In genomic region chr13:30622551-30622950, GRCh38 we compare ENCODE assay signal across 23 cellular contexts. TPM values are rescaled to one million over a fixed set of nuclear protein-coding genes. Genes with fewer than 3 reads are reported as not detected.
A peak's percentile ranks its signal among the peaks of the same experiment; 100 is the strongest.
DNase-seq lines count a peak whose midpoint lies in the region; ATAC-seq and TF ChIP-seq lines count a peak whose summit lies in the region.
"Had no signal": no experiment of that assay in that cellular context is flagged by ENCODE, and none has a peak within 500 bp of the region (broad histone marks: within the 10 kb centered on the region; RNA-seq: fewer than 3 reads in every experiment).

No MANE protein-coding gene starts in this region.

- peaks cover 96% of the 10 kb centered on the region for H3K79me2 ChIP-seq in Loucy (ENCODE audit: insufficient read depth, low read length)
- peaks cover 84% of the 10 kb centered on the region for H3K79me2 ChIP-seq in osteoblast (ENCODE audit: insufficient read depth, low read length)

- no peak overlapping the region for H2AFZ ChIP-seq in Loucy (ENCODE audit: low read length)
- no peak overlapping the region for H2AFZ ChIP-seq in osteoblast (ENCODE audit: low read length)

- no peaks in the 10 kb centered on the region for H3K9me3 ChIP-seq in Loucy (ENCODE audit: insufficient read depth, low read depth, low read length)
- H3K9me3 ChIP-seq in osteoblast (ENCODE audit: low read depth, low read length): no peaks in the 10 kb centered on the region
- H3K9me3 ChIP-seq: BE2C had no signal

- no peaks in the 10 kb centered on the region for H3K9me2 ChIP-seq in Loucy (replicated peaks; ENCODE audit: low read depth, low read length)

- H3K27me3 ChIP-seq in Loucy (ENCODE audit: insufficient read depth, low read length, poor library complexity, severe bottlenecking): no peaks in the 10 kb centered on the region
- no peaks in the 10 kb centered on the region for H3K27me3 ChIP-seq in brain microvascular endothelial cell (replicated peaks)
- no peaks in the 10 kb centered on the region for H3K27me3 ChIP-seq in osteoblast (ENCODE audit: insufficient read depth, low read length)
- H3K27me3 ChIP-seq: BE2C had no signal

- TF ChIP-seq CTCF in Loucy (conservative IDR thresholded peaks at IDR 0.05; ENCODE audit: low read length) (no peak), brain microvascular endothelial cell (IDR thresholded peaks at IDR 0.05; ENCODE audit: low read depth, low read length, missing control alignments) (no peak), fibroblast of mammary gland (conservative IDR thresholded peaks at IDR 0.05; ENCODE audit: control insufficient read depth, insufficient read depth, low read depth, low read length) (no peak), osteoblast (IDR thresholded peaks at IDR 0.05; ENCODE audit: extremely low read depth, low read depth, low read length) (no peak)

- H3K36me3 ChIP-seq in Loucy (ENCODE audit: insufficient read depth, low read length): peaks cover 17% of the 10 kb centered on the region
- peaks cover 2% of the 10 kb centered on the region for H3K36me3 ChIP-seq in brain microvascular endothelial cell (replicated peaks)
- peaks cover 28% of the 10 kb centered on the region for H3K36me3 ChIP-seq in osteoblast (ENCODE audit: insufficient read depth, low read length)

- H3K4me3 ChIP-seq in Loucy (ENCODE audit: low read length, poor library complexity, severe bottlenecking): peak overlapping the region; percentile 94
- no peak overlapping the region for H3K4me3 ChIP-seq in brain microvascular endothelial cell (ENCODE audit: low read depth, low read length)
- H3K4me3 ChIP-seq in fibroblast of mammary gland (ENCODE audit: control insufficient read depth, low read depth, low read length): no peak overlapping the region
- no peak overlapping the region for H3K4me3 ChIP-seq in osteoblast (ENCODE audit: insufficient read depth, low read length)
- H3K4me3 ChIP-seq: GM12878 had no signal

- peaks cover 76% of the 10 kb centered on the region for H4K20me1 ChIP-seq in Loucy (ENCODE audit: insufficient read depth, low read length, poor library complexity, severe bottlenecking)
- H4K20me1 ChIP-seq in osteoblast (ENCODE audit: insufficient read depth, low read length): peaks cover 13% of the 10 kb centered on the region

- H3K9ac ChIP-seq in Loucy (ENCODE audit: low read depth, low read length, poor library complexity, severe bottlenecking): peak overlapping the region; percentile 91

- DNase-seq in brain microvascular endothelial cell (no peak), fibroblast of mammary gland (ENCODE audit: low read depth) (peak; percentile 51), osteoblast (ENCODE audit: insufficient read length, low spot score, missing footprints) (no peak), NCI-H345 treated with DMSO at 0.1 percent for 48 hours (lab: John Stamatoyannopoulos, UW; ENCODE audit: unreplicated experiment) (no peak), OCI-M2 (lab: John Stamatoyannopoulos, UW; ENCODE audit: unreplicated experiment) (no peak)
- DNase-seq: ACHN; BE2C; C1 segment of cervical spinal cord; CD4-positive, CD25-positive, alpha-beta regulatory T cell; CD8-positive, alpha-beta memory T cell; COR-L47; DMS 273 treated with DMSO at 0.1 percent for 48 hours; DMS53; DND-41; EL; GOT3; H7; HFFc6 had no signal

- no peaks in the 10 kb centered on the region; the same call in 1 of the 2 replicates for H3F3A ChIP-seq in Loucy (ENCODE audit: low read depth)

- no peak for ATAC-seq in HG03520 (IDR thresholded peaks at IDR 0.05; ENCODE audit: unreplicated experiment)
- ATAC-seq: GM12878, HCT116, HepG2 had no signal

- H3K4me2 ChIP-seq in Loucy (ENCODE audit: low read depth, low read length, poor library complexity, severe bottlenecking) (peak overlapping the region; percentile 98), osteoblast (ENCODE audit: insufficient read depth, low read length) (no peak overlapping the region)

- H3K27ac ChIP-seq in brain microvascular endothelial cell (peak overlapping the region; percentile 68), osteoblast (ENCODE audit: low read depth, low read length) (peak overlapping the region; percentile 30)

- H3K4me1 ChIP-seq in Loucy (ENCODE audit: insufficient read depth, low read length, poor library complexity, severe bottlenecking): peaks cover 56% of the 10 kb centered on the region
- H3K4me1 ChIP-seq in osteoblast (ENCODE audit: insufficient read depth, low read length): peaks cover 21% of the 10 kb centered on the region
- H3K4me1 ChIP-seq: BE2C had no signal

- in situ Hi-C loops in brain microvascular endothelial cell (cut with HindIII; ENCODE audit: low pct_ligation_motif_present, low sequenced_read_pairs): no loop called here

RNA-seq across cellular contexts. Expression of gene USPL1, which starts 4.8 kb away (rescaled TPM):
- 11.6 and 14.7 TPM in 2 replicates for total RNA-seq in osteoblast
